In the genomic region with DNA sequence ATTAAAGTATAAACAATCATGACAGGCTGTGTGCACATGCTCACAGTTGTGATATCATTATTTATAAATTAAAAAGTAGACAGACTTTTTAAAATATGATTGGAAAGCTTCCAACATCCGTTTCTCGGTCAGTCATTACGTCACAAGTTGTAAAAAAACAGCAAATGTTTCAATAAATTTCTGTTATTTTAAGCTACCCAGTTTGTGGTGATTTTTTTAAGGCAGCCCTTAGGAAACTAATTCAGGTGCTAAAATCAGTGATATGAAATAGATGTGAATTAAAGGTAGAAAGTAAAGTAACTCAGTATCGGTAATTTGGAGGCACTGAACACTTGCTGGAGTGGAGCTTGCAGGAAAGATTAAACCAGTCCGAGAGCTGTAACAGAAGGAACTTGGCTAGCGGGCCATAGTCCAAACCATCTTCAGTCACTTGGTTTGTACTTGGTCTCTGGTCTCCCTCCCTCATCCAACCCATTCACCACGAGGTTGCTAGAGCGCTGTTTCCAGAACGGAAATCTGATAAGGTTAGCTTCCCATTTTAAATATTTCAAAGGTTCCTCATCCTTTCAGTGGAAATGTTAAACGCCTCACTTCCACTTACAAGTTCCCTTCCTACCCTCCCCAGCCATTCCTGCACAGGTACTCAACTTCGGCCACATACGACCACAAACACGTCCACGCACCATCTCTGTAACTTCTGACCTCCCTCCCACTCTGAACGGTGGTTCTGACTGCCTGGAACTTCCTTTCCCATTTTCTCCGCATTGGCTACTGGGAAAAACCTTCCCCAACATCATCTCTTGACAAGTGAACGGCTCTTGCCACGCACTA, we compare ENCODE assay signal across 8 cellular contexts. TPM values are rescaled to one million over a fixed set of nuclear protein-coding genes. Genes with fewer than 3 reads are reported as not detected.
DNase-seq lines count a peak whose midpoint lies in the region; ATAC-seq lines count a peak whose summit lies in the region.

No MANE protein-coding gene starts in this region.

- peak; percentile 8 for DNase-seq in activated CD4-positive, alpha-beta T cell treated with anti-CD3 and anti-CD28 coated beads for 1 hour
- no peak for DNase-seq in activated CD4-positive, alpha-beta T cell treated with anti-CD3 and anti-CD28 coated beads, Interleukin-2, amount 50 U/mL, for 4 hours
- DNase-seq in NOMO-1 (lab: John Stamatoyannopoulos, UW; ENCODE audit: unreplicated experiment in 2 of 2) (peak; percentile 31 to 36), right cardiac atrium (peak in 2 of 3 donors; percentile 36 to 41), putamen (ENCODE audit: low spot score) (peak; percentile 37), COLO829 (ENCODE audit: low spot score) (no peak)

- no peaks in the 10 kb centered on the region for H3K9me3 ChIP-seq in right cardiac atrium (ENCODE audit: control insufficient read depth, low read length)

- intact Hi-C loops in right cardiac atrium (cut with DNase I), result no loop called here

- no peaks in the 10 kb centered on the region for H3K4me1 ChIP-seq in right cardiac atrium (ENCODE audit: control insufficient read depth, insufficient read depth, low read length)

- H3K27me3 ChIP-seq in right cardiac atrium (ENCODE audit: control insufficient read depth, insufficient read depth), result no peaks in the 10 kb centered on the region

- peak overlapping the region; percentile 98 for H3K27ac ChIP-seq in adipose tissue (ENCODE audit: low read depth, low read length)
- H3K27ac ChIP-seq in right cardiac atrium (ENCODE audit: low read length), result peak overlapping the region; percentile 100

- peak overlapping the region; percentile 94 for H3K4me3 ChIP-seq in right cardiac atrium (ENCODE audit: low read length)

- 1 to 2% (median 2%) methylated on average over 18 of the region's 18 CpGs for WGBS in adipose tissue, 3 donors
- 3% methylated on average over 18 of the region's 18 CpGs for WGBS in right cardiac atrium

- ATAC-seq in HG02571 (IDR thresholded peaks at IDR 0.05; ENCODE audit: unreplicated experiment) (peak; percentile 3), right cardiac atrium (peak; percentile 35 to 64)

RNA-seq across cellular contexts. Expression of gene CCNH, which starts 0.9 kb away (rescaled TPM):
- 10 to 100 TPM; 25.2 to 89.3 (median 78.3) TPM for polyA plus RNA-seq in adipose tissue
- 10 to 100 TPM; 23.4 to 42.8 (median 29.8) TPM for total RNA-seq in right cardiac atrium
- 39.6 TPM for polyA plus RNA-seq in right cardiac atrium

Comparison
In these comparisons a context has a peak if more than half of its experiments do, and no peak if none do; other contexts are left out.
1. DNase-seq: peak in activated CD4-positive, alpha-beta T cell treated with anti-CD3 and anti-CD28 coated beads for 1 hour (single experiment), NOMO-1 (2 of 2), right cardiac atrium (2 of 3) and putamen (single experiment); none in activated CD4-positive, alpha-beta T cell treated with anti-CD3 and anti-CD28 coated beads, Interleukin-2, amount 50 U/mL, for 4 hours (0 of 2) and COLO829 (single experiment).